Comparison of ENCODE assay signal across 8 cellular contexts in genomic region chr14:24136684-24137528, GRCh38. TPM values are rescaled to one million over a fixed set of nuclear protein-coding genes. Genes with fewer than 3 reads are reported as not detected.
DNase-seq lines count a peak whose midpoint lies in the region; ATAC-seq and TF ChIP-seq lines count a peak whose summit lies in the region.

No MANE protein-coding gene starts in this region.

- H3K27me3 ChIP-seq in WERI-Rb-1 (ENCODE audit: insufficient read depth, low read depth, severe bottlenecking) (no peaks in the 10 kb centered on the region), gastroesophageal sphincter (no peaks in the 10 kb centered on the region)

- DNase-seq in WERI-Rb-1 (no peak), globus pallidus (ENCODE audit: low spot score) (no peak), SKM-1 (lab: John Stamatoyannopoulos, UW; ENCODE audit: unreplicated experiment) (no peak), foreskin melanocyte (no peak)

- peaks cover 11 to 27% of the 10 kb centered on the region in 2 experiments for H3K36me3 ChIP-seq in HEK293 (ENCODE audit: control insufficient read depth in 2 of 2, insufficient read depth in 1 of 2, low read length in 2 of 2)
- H3K36me3 ChIP-seq in WERI-Rb-1 = peaks cover 28% of the 10 kb centered on the region
- H3K36me3 ChIP-seq in gastroesophageal sphincter = peaks cover 0 to 28% of the 10 kb centered on the region in 2 donors

- POLR2A ChIA-PET in HEK293 (lab: Yijun Ruan, JAX) = interaction anchor here (0.6 to 7.3 kb wide), 14 partner anchors 10 to 171 kb away, joined by 3 to 163 read pairs (median 8); partner anchors contain the start of genes CIDEB, DCAF11, IPO4 and IRF9

- H3K9me3 ChIP-seq in HEK293 (ENCODE audit: control insufficient read depth, insufficient read depth, low read depth, low read length) (no peaks in the 10 kb centered on the region), WERI-Rb-1 (ENCODE audit: severe bottlenecking) (no peaks in the 10 kb centered on the region), gastroesophageal sphincter (no peaks in the 10 kb centered on the region)

- TF ChIP-seq CTCF in HEK293 (tag by site-specific recombination; IDR thresholded peaks at IDR 0.05) (no peak), WERI-Rb-1 (IDR thresholded peaks at IDR 0.05; ENCODE audit: low read depth, low read length) (no peak), gastroesophageal sphincter (IDR thresholded peaks at IDR 0.05) (no peak)

- CTCF ChIA-PET in HEK293 (lab: Yijun Ruan, JAX) = interaction anchor here (0.6 to 1.2 kb wide), 5 partner anchors 9 to 295 kb away, joined by 3 to 4 read pairs (median 3); partner anchors contain the start of genes IRF9 and PSME2

- no peak for ATAC-seq in gastroesophageal sphincter
- no peak for ATAC-seq in HG03280 (IDR thresholded peaks at IDR 0.05; ENCODE audit: unreplicated experiment)

- peak overlapping the region; percentile 90; the same call in 1 of the 2 replicates for H3K27ac ChIP-seq in HEK293 (ENCODE audit: extremely low read depth, low read depth, low read length)
- peak overlapping the region; percentile 73; the same call in 1 of the 2 replicates for H3K27ac ChIP-seq in WERI-Rb-1
- H3K27ac ChIP-seq in gastroesophageal sphincter = peak overlapping the region; percentile 81 to 95 (median 93)
- peak overlapping the region; percentile 89 to 100 (median 96) for H3K27ac ChIP-seq in skin epidermis

- peaks cover 4% of the 10 kb centered on the region; the same call in 1 of the 2 replicates for H3K4me1 ChIP-seq in HEK293 (ENCODE audit: control insufficient read depth, insufficient read depth, low read length)
- peaks cover 0 to 62% (median 25%) of the 10 kb centered on the region in 3 donors for H3K4me1 ChIP-seq in gastroesophageal sphincter

- 28 to 42% methylated on average over 2 to 5 of the region's 13 CpGs for whole genome bisulfite sequencing in gastroesophageal sphincter (ENCODE audit: low coverage in 1 of 2), 2 donors

- H3K4me3 ChIP-seq in HEK293 (ENCODE audit: low read depth, low read length) (peak overlapping the region; percentile 92), WERI-Rb-1 (ENCODE audit: low read depth, low read length) (peak overlapping the region; percentile 74), gastroesophageal sphincter (peak overlapping the region; percentile 93 to 98), skin epidermis (peak overlapping the region; percentile 63 to 100 (median 96))

- TF ChIP-seq EP300 in gastroesophageal sphincter (IDR thresholded peaks at IDR 0.05) = no peak

- TF ChIP-seq POLR2A in gastroesophageal sphincter (IDR thresholded peaks at IDR 0.05) = no peak

TF ChIP-seq in HEK293, 187 proteins besides CTCF, POLR2A, EP300 and RAD21 (continues in another document):
- TF ChIP-seq KLF1 (tag by site-specific recombination; IDR thresholded peaks at IDR 0.05) = no peak
- TF ChIP-seq ZNF121 (tag by site-specific recombination; IDR thresholded peaks at IDR 0.05) = no peak
- TF ChIP-seq OSR2 (tag by site-specific recombination; IDR thresholded peaks at IDR 0.05) = no peak
- peak; percentile 65 for TF ChIP-seq SCRT2 (tag by site-specific recombination; IDR thresholded peaks at IDR 0.05)
- no peak for TF ChIP-seq ZNF37A (tag by site-specific recombination; IDR thresholded peaks at IDR 0.05)
- TF ChIP-seq KLF17 (tag by site-specific recombination; IDR thresholded peaks at IDR 0.05) = 0 out of 2 replicates have a peak, but pooled peaks have one; percentile 15
- TF ChIP-seq ZNF133 (tag by site-specific recombination; IDR thresholded peaks at IDR 0.05) = no peak
- 0 out of 2 replicates have a peak, but pooled peaks have one; percentile 30 for TF ChIP-seq SCRT1 (tag by site-specific recombination; IDR thresholded peaks at IDR 0.05; ENCODE audit: borderline replicate concordance)
- peak; percentile 45; the same call in 1 of the 2 replicates for TF ChIP-seq ZBTB20 (tag by site-specific recombination; IDR thresholded peaks at IDR 0.05)
- TF ChIP-seq, protein P1, sequence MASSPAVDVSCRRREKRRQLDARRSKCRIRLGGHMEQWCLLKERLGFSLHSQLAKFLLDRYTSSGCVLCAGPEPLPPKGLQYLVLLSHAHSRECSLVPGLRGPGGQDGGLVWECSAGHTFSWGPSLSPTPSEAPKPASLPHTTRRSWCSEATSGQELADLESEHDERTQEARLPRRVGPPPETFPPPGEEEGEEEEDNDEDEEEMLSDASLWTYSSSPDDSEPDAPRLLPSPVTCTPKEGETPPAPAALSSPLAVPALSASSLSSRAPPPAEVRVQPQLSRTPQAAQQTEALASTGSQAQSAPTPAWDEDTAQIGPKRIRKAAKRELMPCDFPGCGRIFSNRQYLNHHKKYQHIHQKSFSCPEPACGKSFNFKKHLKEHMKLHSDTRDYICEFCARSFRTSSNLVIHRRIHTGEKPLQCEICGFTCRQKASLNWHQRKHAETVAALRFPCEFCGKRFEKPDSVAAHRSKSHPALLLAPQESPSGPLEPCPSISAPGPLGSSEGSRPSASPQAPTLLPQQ (tag by site-specific recombination; IDR thresholded peaks at IDR 0.05) = no peak
- TF ChIP-seq ZNF426 (tag by site-specific recombination; IDR thresholded peaks at IDR 0.05) = no peak
- no peak for TF ChIP-seq RBAK (tag by site-specific recombination; IDR thresholded peaks at IDR 0.05)
- no peak for TF ChIP-seq ZNF837 (tag by site-specific recombination; IDR thresholded peaks at IDR 0.05)
- no peak for TF ChIP-seq ZNF311 (tag by site-specific recombination; IDR thresholded peaks at IDR 0.05; ENCODE audit: borderline replicate concordance)
- no peak for TF ChIP-seq ZNF777 (tag by site-specific recombination; IDR thresholded peaks at IDR 0.05; ENCODE audit: borderline replicate concordance)
- TF ChIP-seq ZBTB17 (tag by site-specific recombination; IDR thresholded peaks at IDR 0.05) = 0 out of 2 replicates have a peak, but pooled peaks have one; percentile 31
- no peak for TF ChIP-seq ZNF146 (tag by site-specific recombination; IDR thresholded peaks at IDR 0.05)
- no peak for TF ChIP-seq YY1 (tag by site-specific recombination; IDR thresholded peaks at IDR 0.05)
- TF ChIP-seq, protein P2, sequence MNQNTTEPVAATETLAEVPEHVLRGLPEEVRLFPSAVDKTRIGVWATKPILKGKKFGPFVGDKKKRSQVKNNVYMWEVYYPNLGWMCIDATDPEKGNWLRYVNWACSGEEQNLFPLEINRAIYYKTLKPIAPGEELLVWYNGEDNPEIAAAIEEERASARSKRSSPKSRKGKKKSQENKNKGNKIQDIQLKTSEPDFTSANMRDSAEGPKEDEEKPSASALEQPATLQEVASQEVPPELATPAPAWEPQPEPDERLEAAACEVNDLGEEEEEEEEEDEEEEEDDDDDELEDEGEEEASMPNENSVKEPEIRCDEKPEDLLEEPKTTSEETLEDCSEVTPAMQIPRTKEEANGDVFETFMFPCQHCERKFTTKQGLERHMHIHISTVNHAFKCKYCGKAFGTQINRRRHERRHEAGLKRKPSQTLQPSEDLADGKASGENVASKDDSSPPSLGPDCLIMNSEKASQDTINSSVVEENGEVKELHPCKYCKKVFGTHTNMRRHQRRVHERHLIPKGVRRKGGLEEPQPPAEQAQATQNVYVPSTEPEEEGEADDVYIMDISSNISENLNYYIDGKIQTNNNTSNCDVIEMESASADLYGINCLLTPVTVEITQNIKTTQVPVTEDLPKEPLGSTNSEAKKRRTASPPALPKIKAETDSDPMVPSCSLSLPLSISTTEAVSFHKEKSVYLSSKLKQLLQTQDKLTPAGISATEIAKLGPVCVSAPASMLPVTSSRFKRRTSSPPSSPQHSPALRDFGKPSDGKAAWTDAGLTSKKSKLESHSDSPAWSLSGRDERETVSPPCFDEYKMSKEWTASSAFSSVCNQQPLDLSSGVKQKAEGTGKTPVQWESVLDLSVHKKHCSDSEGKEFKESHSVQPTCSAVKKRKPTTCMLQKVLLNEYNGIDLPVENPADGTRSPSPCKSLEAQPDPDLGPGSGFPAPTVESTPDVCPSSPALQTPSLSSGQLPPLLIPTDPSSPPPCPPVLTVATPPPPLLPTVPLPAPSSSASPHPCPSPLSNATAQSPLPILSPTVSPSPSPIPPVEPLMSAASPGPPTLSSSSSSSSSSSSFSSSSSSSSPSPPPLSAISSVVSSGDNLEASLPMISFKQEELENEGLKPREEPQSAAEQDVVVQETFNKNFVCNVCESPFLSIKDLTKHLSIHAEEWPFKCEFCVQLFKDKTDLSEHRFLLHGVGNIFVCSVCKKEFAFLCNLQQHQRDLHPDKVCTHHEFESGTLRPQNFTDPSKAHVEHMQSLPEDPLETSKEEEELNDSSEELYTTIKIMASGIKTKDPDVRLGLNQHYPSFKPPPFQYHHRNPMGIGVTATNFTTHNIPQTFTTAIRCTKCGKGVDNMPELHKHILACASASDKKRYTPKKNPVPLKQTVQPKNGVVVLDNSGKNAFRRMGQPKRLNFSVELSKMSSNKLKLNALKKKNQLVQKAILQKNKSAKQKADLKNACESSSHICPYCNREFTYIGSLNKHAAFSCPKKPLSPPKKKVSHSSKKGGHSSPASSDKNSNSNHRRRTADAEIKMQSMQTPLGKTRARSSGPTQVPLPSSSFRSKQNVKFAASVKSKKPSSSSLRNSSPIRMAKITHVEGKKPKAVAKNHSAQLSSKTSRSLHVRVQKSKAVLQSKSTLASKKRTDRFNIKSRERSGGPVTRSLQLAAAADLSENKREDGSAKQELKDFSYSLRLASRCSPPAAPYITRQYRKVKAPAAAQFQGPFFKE (tag by site-specific recombination; IDR thresholded peaks at IDR 0.05; ENCODE audit: borderline replicate concordance) = no peak
- TF ChIP-seq GFI1B (tag by site-specific recombination; IDR thresholded peaks at IDR 0.05) = no peak

RNA-seq across cellular contexts. Expression of gene PSME1, which starts 0.9 kb away (rescaled TPM):
- total RNA-seq in gastroesophageal sphincter = 100 to 1,000 TPM; 114 to 186 (median 127) TPM

RNA-seq across cellular contexts. Expression of gene EMC9, which starts 4.5 kb away (rescaled TPM):
- 10 to 100 TPM in 2 of 4 donors, 1 to 10 TPM in 2; 6.4 to 15.4 (median 10.4) TPM for total RNA-seq in gastroesophageal sphincter

RNA-seq across cellular contexts. Expression of gene FITM1, which starts 6.4 kb away (rescaled TPM):
- under 1 TPM in 2 of 4 donors, not detected in 2; 0.27 to 0.67 TPM for total RNA-seq in gastroesophageal sphincter

RNA-seq across cellular contexts. Expression of gene PSME2, which starts 9.5 kb away (rescaled TPM):
- total RNA-seq in gastroesophageal sphincter = 10 to 100 TPM; 41.4 to 52.3 (median 42.0) TPM

RNA-seq across cellular contexts. Expression of gene RNF31, which starts 10.4 kb away (rescaled TPM):
- total RNA-seq in gastroesophageal sphincter = 10 to 100 TPM; 19.0 to 38.9 (median 32.0) TPM
